Comparison of ENCODE assay signal across 8 cellular contexts in genomic region chr14:99266181-99267178, GRCh38. TPM values are rescaled to one million over a fixed set of nuclear protein-coding genes. Genes with fewer than 3 reads are reported as not detected.
DNase-seq lines count a peak whose midpoint lies in the region; ATAC-seq and TF ChIP-seq lines count a peak whose summit lies in the region.

No MANE protein-coding gene starts in this region.

- H3K36me3 ChIP-seq in MG63 (no peaks in the 10 kb centered on the region), adipocyte (ENCODE audit: control insufficient read depth, insufficient read depth, low read length, severe bottlenecking) (no peaks in the 10 kb centered on the region), right atrium auricular region (no peaks in the 10 kb centered on the region)

- intact Hi-C loops in sciatic nerve (cut with DNase I), result no loop called here

- H3K9me3 ChIP-seq in MG63 (no peaks in the 10 kb centered on the region), adipocyte (ENCODE audit: control insufficient read depth, low read length) (no peaks in the 10 kb centered on the region), right atrium auricular region (no peaks in the 10 kb centered on the region)

- H3K9me3 Mint-ChIP-seq in T-cell, result no peaks in the 10 kb centered on the region

- CTCF ChIA-PET in T-cell (lab: Charles Lee), result interaction anchor here (0.5 to 5.7 kb wide), 23 partner anchors 12 to 1647 kb away, joined by 3 to 75 read pairs (median 4); no protein-coding TSS in a partner anchor

- H3K4me1 ChIP-seq in adipocyte (ENCODE audit: control insufficient read depth, insufficient read depth, low read length), result peaks cover 4% of the 10 kb centered on the region
- H3K4me1 ChIP-seq in right atrium auricular region, result peaks cover 0 to 26% of the 10 kb centered on the region in 2 donors

- peak; percentile 74 for ATAC-seq in GM21381 (IDR thresholded peaks at IDR 0.05; ENCODE audit: unreplicated experiment)
- ATAC-seq in T-cell (replicated peaks in 1 of 4), result peak; percentile 25 to 42 (median 40)
- peak; percentile 91 for ATAC-seq in sciatic nerve
- no peak for ATAC-seq in HG02840 (IDR thresholded peaks at IDR 0.05; ENCODE audit: low FRiP score, unreplicated experiment)

- H3K27ac ChIP-seq in right atrium auricular region, result no peak overlapping the region

- peak overlapping the region; percentile 94 to 98 (median 96) for H3K4me3 Mint-ChIP-seq in T-cell

- DNase-seq in D341Med (ENCODE audit: low spot score) (peak; percentile 82), MG63 (peak; percentile 51), T-cell (peak; percentile 79 to 92 (median 88)), adipocyte (ENCODE audit: low read depth) (peak; percentile 88), right atrium auricular region (ENCODE audit: low spot score) (peak; percentile 73), sciatic nerve (ENCODE audit: low spot score) (peak; percentile 89)

- H3K4me1 Mint-ChIP-seq in T-cell, result peaks cover 60 to 72% (median 62%) of the 10 kb centered on the region in 3 donors

- no peak overlapping the region for H3K4me3 ChIP-seq in MG63
- peak overlapping the region; percentile 66 for H3K4me3 ChIP-seq in adipocyte (ENCODE audit: low read length)
- H3K4me3 ChIP-seq in right atrium auricular region, result no peak overlapping the region

- no peaks in the 10 kb centered on the region for H3K27me3 Mint-ChIP-seq in T-cell

- H3K27ac Mint-ChIP-seq in T-cell, result peak overlapping the region; percentile 99 to 100

- H3K9ac ChIP-seq in adipocyte (ENCODE audit: low read length), result no peak overlapping the region

- peaks cover 55% of the 10 kb centered on the region for H3K36me3 Mint-ChIP-seq in T-cell

- POLR2A ChIA-PET in T-cell (lab: Charles Lee), result interaction anchor here (0.6 to 5.7 kb wide), 16 partner anchors 11 to 1704 kb away, joined by 3 to 40 read pairs (median 4); no protein-coding TSS in a partner anchor

- H3K27me3 ChIP-seq in MG63 (peaks cover 14% of the 10 kb centered on the region), adipocyte (replicated peaks; ENCODE audit: control insufficient read depth, insufficient read depth, low read length) (peaks cover 41% of the 10 kb centered on the region), right atrium auricular region (peaks cover 18 to 27% of the 10 kb centered on the region in 2 donors)

- TF ChIP-seq CTCF in right atrium auricular region (IDR thresholded peaks at IDR 0.05), result peak; percentile 87 to 98

RNA-seq across cellular contexts. Expression of gene BCL11B, which starts 5.5 kb away (rescaled TPM):
- not detected in 2 replicates for total RNA-seq in MG63 (2014; rRNA removed; shearing (Covaris generic); ENCODE audit: low replicate concordance)
- total RNA-seq in T-cell (100 to 1,000 TPM; 181 to 240 (median 196) TPM), right atrium auricular region (under 1 TPM; 0.19 to 0.43 TPM), sciatic nerve (0.85 TPM)

Comparison
In these comparisons a context has a peak if more than half of its experiments do, and no peak if none do; other contexts are left out.
1. RNA of gene BCL11B, which starts 5.5 kb away (total RNA-seq): 181 to 240 TPM in T-cell; 0.85 TPM in sciatic nerve (single experiment), 0.19 to 0.43 TPM in right atrium auricular region and not detected in MG63; every median in the first group is over 10 times any median in the second.
2. Peak in every context shown above with its lines, with median percentiles within 50 percentile points of each other: DNase-seq.